In genomic region chr5:170752257-170753215, GRCh38 we compare ENCODE assay signal across 15 cellular contexts. TPM values are rescaled to one million over a fixed set of nuclear protein-coding genes. Genes with fewer than 3 reads are reported as not detected.
DNase-seq lines count a peak whose midpoint lies in the region; FAIRE-seq and TF ChIP-seq lines count a peak whose summit lies in the region.
"Had no signal": no experiment of that assay in that cellular context is flagged by ENCODE, and none has a peak within 500 bp of the region (broad histone marks: within the 10 kb centered on the region; RNA-seq: fewer than 3 reads in every experiment).

No MANE protein-coding gene starts in this region.

- H3K4me3 ChIP-seq in small intestine (ENCODE audit: low read depth in 1 of 2, low read length in 2 of 2) = no peak overlapping the region
- H3K4me3 ChIP-seq: cardiac muscle cell had no signal

- H3K4me1 Mint-ChIP-seq in endothelial cell (ENCODE audit: unreplicated experiment) = peaks cover 35% of the 10 kb centered on the region
- H3K4me1 Mint-ChIP-seq: CD8-positive, alpha-beta memory T cell had no signal

- DNase-seq in NCI-H2081 (lab: John Stamatoyannopoulos, UW) = peak; percentile 34 to 47
- DNase-seq in NCI-H2081 treated with DMSO at 0.1 percent for 48 hours (lab: John Stamatoyannopoulos, UW) = no peak
- DNase-seq in NCI-H524 (lab: John Stamatoyannopoulos, UW) = peak; percentile 46 to 84
- no peak for DNase-seq in endothelial cell (ENCODE audit: low spot score)
- DNase-seq in small intestine = peak; percentile 35
- DNase-seq in stimulated activated CD8-positive, alpha-beta memory T cell treated with anti-CD3 and anti-CD28 coated beads, Interleukin-4, amount 100 ng/mL, for 48 hours = no peak
- DNase-seq in activated CD4-positive, alpha-beta T cell treated with anti-CD3 and anti-CD28 coated beads for 4 hours = no peak
- DNase-seq in OCI-M2 (lab: John Stamatoyannopoulos, UW; ENCODE audit: unreplicated experiment) = no peak
- DNase-seq: activated effector memory CD4-positive, alpha-beta T cell treated with Interleukin-2 at 50 U/mL for 16 hours; CD8-positive, alpha-beta memory T cell; NK-92 treated with Interleukin-12 subunit alpha and Interleukin-12 subunit beta, amount 100 ng/mL, for 24 hours had no signal

- no peak overlapping the region for H3K27ac ChIP-seq in small intestine (ENCODE audit: low read depth in 1 of 2, low read length in 1 of 2)
- H3K27ac ChIP-seq: 22Rv1, cardiac muscle cell had no signal

- H3K36me3 ChIP-seq in small intestine (ENCODE audit: control insufficient read depth in 2 of 2, insufficient read depth in 2 of 2, low read length in 2 of 2) = no peaks in the 10 kb centered on the region
- H3K36me3 ChIP-seq: cardiac muscle cell had no signal

- H3K27ac Mint-ChIP-seq in endothelial cell (ENCODE audit: unreplicated experiment) = peak overlapping the region; percentile 73
- H3K27ac Mint-ChIP-seq: CD8-positive, alpha-beta memory T cell; T-helper 1 cell treated with Interleukin-12 subunit alpha and Interleukin-12 subunit beta and Interleukin-4 antibody, amounts not matched to agents 30 μg/mL and 1 μg/mL, for 36 hours had no signal

- H3K4me3 Mint-ChIP-seq in endothelial cell (ENCODE audit: unreplicated experiment) = no peak overlapping the region
- H3K4me3 Mint-ChIP-seq: CD8-positive, alpha-beta memory T cell; T-helper 1 cell treated with Interleukin-12 subunit alpha and Interleukin-12 subunit beta and Interleukin-4 antibody, amounts not matched to agents 30 μg/mL and 1 μg/mL, for 36 hours had no signal

- no peaks in the 10 kb centered on the region for H3K9me3 Mint-ChIP-seq in endothelial cell (ENCODE audit: unreplicated experiment)
- H3K9me3 Mint-ChIP-seq: T-helper 1 cell treated with Interleukin-12 subunit alpha and Interleukin-12 subunit beta and Interleukin-4 antibody, amounts not matched to agents 30 μg/mL and 1 μg/mL, for 36 hours had no signal

- TF ChIP-seq CTCF in endothelial cell (IDR thresholded peaks at IDR 0.05; ENCODE audit: unreplicated experiment) = no peak

- 17 to 40% (median 38%) methylated on average over 10 of the region's 10 CpGs for WGBS in small intestine, 3 donors

- H3K36me3 Mint-ChIP-seq in endothelial cell (ENCODE audit: low read depth, unreplicated experiment) = no peaks in the 10 kb centered on the region
- H3K36me3 Mint-ChIP-seq: CD8-positive, alpha-beta memory T cell had no signal

- FAIRE-seq in small intestine (lab: Jason Lieb, UNC) = no peak

- H3K9me3 ChIP-seq in small intestine (ENCODE audit: control insufficient read depth, low read depth) = no peaks in the 10 kb centered on the region

- peaks cover 0 to 3% of the 10 kb centered on the region in 2 donors for H3K27me3 ChIP-seq in small intestine (ENCODE audit: control insufficient read depth in 2 of 2, insufficient read depth in 2 of 2, low read length in 2 of 2)
- H3K27me3 ChIP-seq: cardiac muscle cell had no signal

- H3K4me1 ChIP-seq in small intestine (ENCODE audit: control insufficient read depth in 2 of 2, insufficient read depth in 1 of 2, low read depth in 1 of 2, low read length in 1 of 2) = peaks cover 4 to 6% of the 10 kb centered on the region in 2 donors

- H3K27me3 Mint-ChIP-seq in endothelial cell (ENCODE audit: unreplicated experiment) = no peaks in the 10 kb centered on the region

RNA-seq across cellular contexts. Expression of gene GABRP, which starts 31.0 kb away (rescaled TPM):
- 23.5 TPM for total RNA-seq in endothelial cell (ENCODE audit: unreplicated experiment)
- 1 to 10 TPM; 2.2 to 8.4 (median 3.4) TPM for polyA plus RNA-seq in small intestine
- total RNA-seq: CD8-positive, alpha-beta memory T cell; epithelial cell of proximal tubule had no signal
- polyA plus RNA-seq: CD8-positive, alpha-beta memory T cell had no signal

Comparison
In these comparisons a context has a peak if more than half of its experiments do, and no peak if none do; other contexts are left out.
1. DNase-seq: peak in NCI-H2081 (2 of 2), NCI-H524 (2 of 2) and small intestine (single experiment); none in NCI-H2081 treated with DMSO at 0.1 percent for 48 hours (single experiment), endothelial cell (single experiment), stimulated activated CD8-positive, alpha-beta memory T cell treated with anti-CD3 and anti-CD28 coated beads, Interleukin-4, amount 100 ng/mL, for 48 hours (single experiment), activated CD4-positive, alpha-beta T cell treated with anti-CD3 and anti-CD28 coated beads for 4 hours (0 of 2) and OCI-M2 (single experiment).